In the genomic region with DNA sequence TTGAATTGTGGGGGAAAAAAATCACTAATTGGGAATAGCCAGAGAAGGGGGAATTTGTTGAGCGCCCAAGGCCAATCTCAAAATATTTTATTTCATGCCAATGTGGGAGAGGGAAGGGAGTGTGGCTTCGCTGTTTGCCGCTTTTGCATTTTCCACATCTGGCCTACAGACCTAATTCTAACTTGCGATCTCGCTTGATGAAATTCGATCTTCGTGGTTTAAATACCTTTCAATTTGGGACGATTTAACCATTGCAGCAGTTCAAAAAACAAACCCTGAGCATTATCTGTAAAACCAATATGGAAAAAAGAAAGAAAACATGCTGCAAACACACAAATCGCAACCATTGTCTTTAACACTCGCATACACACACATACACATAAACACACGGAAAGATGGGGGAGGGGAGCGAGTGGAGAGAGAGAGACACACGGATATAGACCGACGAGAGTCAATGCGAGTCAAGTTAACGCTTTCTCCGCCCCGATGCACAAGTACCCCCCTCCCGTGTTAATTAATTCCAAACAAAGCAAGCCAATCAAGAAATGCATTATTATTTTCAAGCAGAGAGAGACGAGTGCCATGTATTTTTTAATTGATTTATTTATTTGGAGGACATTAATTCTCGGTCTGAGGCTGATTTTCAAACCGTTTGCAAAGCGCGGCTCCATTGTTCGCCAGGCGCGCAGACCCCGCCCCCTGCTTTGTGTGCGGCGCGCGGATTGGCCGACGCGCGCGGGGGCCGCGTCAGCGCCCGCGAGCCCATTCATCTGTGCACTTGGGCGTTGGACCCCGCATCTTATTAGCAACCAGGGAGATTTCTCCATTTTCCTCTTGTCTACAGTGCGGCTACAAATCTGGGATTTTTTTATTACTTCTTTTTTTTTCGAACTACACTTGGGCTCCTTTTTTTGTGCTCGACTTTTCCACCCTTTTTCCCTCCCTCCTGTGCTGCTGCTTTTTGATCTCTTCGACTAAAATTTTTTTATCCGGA, we compare ENCODE assay signal across 8 cellular contexts. TPM values are rescaled to one million over a fixed set of nuclear protein-coding genes. Genes with fewer than 3 reads are reported as not detected.
DNase-seq lines count a peak whose midpoint lies in the region; ATAC-seq and TF ChIP-seq lines count a peak whose summit lies in the region.

A gene with protein sequence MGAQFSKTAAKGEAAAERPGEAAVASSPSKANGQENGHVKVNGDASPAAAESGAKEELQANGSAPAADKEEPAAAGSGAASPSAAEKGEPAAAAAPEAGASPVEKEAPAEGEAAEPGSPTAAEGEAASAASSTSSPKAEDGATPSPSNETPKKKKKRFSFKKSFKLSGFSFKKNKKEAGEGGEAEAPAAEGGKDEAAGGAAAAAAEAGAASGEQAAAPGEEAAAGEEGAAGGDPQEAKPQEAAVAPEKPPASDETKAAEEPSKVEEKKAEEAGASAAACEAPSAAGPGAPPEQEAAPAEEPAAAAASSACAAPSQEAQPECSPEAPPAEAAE (plus strand): TSS at position 775 of the 994 bp plus-strand sequence. CDS start 401 bp downstream, outside the sequence.

- H2BK15ac ChIP-seq in mesenchymal stem cell (ENCODE audit: low read depth, poor library complexity, severe bottlenecking): peak within 1 kb of the TSS; percentile 90

- WGBS in mesenchymal stem cell: under 1% methylated on average over 45 of the region's 50 CpGs

- peak within 1 kb of the TSS; percentile 79 for H4K8ac ChIP-seq in mesenchymal stem cell (ENCODE audit: low read length)

- H3K18ac ChIP-seq in mesenchymal stem cell (ENCODE audit: low read depth in 1 of 2, low read length in 2 of 2): peak within 1 kb of the TSS; percentile 90 to 99

- peak within 1 kb of the TSS in 1 of 4 donors; percentile 92 for H3K4me3 Mint-ChIP-seq in CD4-positive, CD25-positive, alpha-beta regulatory T cell

- no peaks in the 10 kb centered on the region for H3K36me3 ChIP-seq in CD4-positive, CD25-positive, alpha-beta regulatory T cell (ENCODE audit: control insufficient read depth, insufficient read depth, low read length)
- peaks cover 12 to 14% of the 10 kb centered on the region in 2 experiments for H3K36me3 ChIP-seq in mesenchymal stem cell (ENCODE audit: control insufficient read depth in 1 of 2, insufficient read depth in 2 of 2, low read depth in 1 of 2, low read length in 2 of 2)

- H3K4ac ChIP-seq in mesenchymal stem cell (ENCODE audit: low read depth in 1 of 2, low read length in 2 of 2): peak within 1 kb of the TSS; percentile 98 to 100

- H3K27me3 Mint-ChIP-seq in CD4-positive, CD25-positive, alpha-beta regulatory T cell: peaks cover 39% of the 10 kb centered on the region

- peak within 1 kb of the TSS; percentile 40 for H4K91ac ChIP-seq in mesenchymal stem cell (ENCODE audit: low read length)

- peak within 1 kb of the TSS in 2 of 3 donors; percentile 31 to 74 for H3K27ac Mint-ChIP-seq in CD4-positive, CD25-positive, alpha-beta regulatory T cell

- H3K79me1 ChIP-seq in mesenchymal stem cell (replicated peaks; ENCODE audit: low read length, poor library complexity, severe bottlenecking): no peaks in the 10 kb centered on the region

- peak in 2 of 3 donors; percentile 24 to 58 for DNase-seq in CD4-positive, CD25-positive, alpha-beta regulatory T cell
- DNase-seq in NCI-H2171 treated with DMSO at 0.1 percent for 48 hours (lab: John Stamatoyannopoulos, UW) (peak; percentile 96), epithelial cell of prostate (ENCODE audit: low read depth, low spot score) (peak; percentile 63), mesenchymal stem cell (peak; percentile 91)

- H3K4me2 ChIP-seq in mesenchymal stem cell (ENCODE audit: low read length, poor library complexity, severe bottlenecking): peak within 1 kb of the TSS; percentile 90

- no peak within 1 kb of the TSS for H2AFZ ChIP-seq in mesenchymal stem cell (ENCODE audit: low read depth, low read length)

- H3K9ac ChIP-seq in mesenchymal stem cell (ENCODE audit: low read length): peak within 1 kb of the TSS; percentile 100

- TF ChIP-seq CTCF in WI38 (IDR thresholded peaks at IDR 0.05; ENCODE audit: low read depth, low read length): no peak

- no peak for ATAC-seq in CD4-positive, CD25-positive, alpha-beta regulatory T cell (ENCODE audit: low read depth in 2 of 2)
- ATAC-seq in GM19025 (IDR thresholded peaks at IDR 0.05; ENCODE audit: low read depth, unreplicated experiment) (peak; percentile 25), HG03097 (IDR thresholded peaks at IDR 0.05; ENCODE audit: low FRiP score, unreplicated experiment) (peak; percentile 34)

- H3K23ac ChIP-seq in mesenchymal stem cell (ENCODE audit: low read length in 2 of 2): peak within 1 kb of the TSS in 1 of 2 experiments; percentile 66

- no peak within 1 kb of the TSS for H3K27ac ChIP-seq in CD4-positive, CD25-positive, alpha-beta regulatory T cell (ENCODE audit: insufficient read depth, low read length, poor library complexity, severe bottlenecking)
- H3K27ac ChIP-seq in epithelial cell of prostate: peak within 1 kb of the TSS; percentile 97
- H3K27ac ChIP-seq in mesenchymal stem cell (ENCODE audit: low read length, poor library complexity, severe bottlenecking): peak within 1 kb of the TSS; percentile 100
- H3K27ac ChIP-seq in temporal lobe (ENCODE audit: low read depth, low read length): peak within 1 kb of the TSS; percentile 90

- peaks cover 0 to 12% (median 1%) of the 10 kb centered on the region in 7 donors for H3K9me3 Mint-ChIP-seq in CD4-positive, CD25-positive, alpha-beta regulatory T cell

- no peaks in the 10 kb centered on the region for H3K36me3 Mint-ChIP-seq in CD4-positive, CD25-positive, alpha-beta regulatory T cell

- H3K4me1 Mint-ChIP-seq in CD4-positive, CD25-positive, alpha-beta regulatory T cell: peaks cover 5 to 11% (median 9%) of the 10 kb centered on the region in 4 donors

- peak within 1 kb of the TSS; percentile 82 for H2AK5ac ChIP-seq in mesenchymal stem cell (ENCODE audit: low read length, severe bottlenecking)

- H3K27me3 ChIP-seq in CD4-positive, CD25-positive, alpha-beta regulatory T cell (ENCODE audit: control insufficient read depth, insufficient read depth, low read length): peaks cover 47% of the 10 kb centered on the region
- H3K27me3 ChIP-seq in mesenchymal stem cell (ENCODE audit: control insufficient read depth in 1 of 2, insufficient read depth in 1 of 2, low read length in 2 of 2): no peaks in the 10 kb centered on the region

- H3K9me3 ChIP-seq in CD4-positive, CD25-positive, alpha-beta regulatory T cell (ENCODE audit: control insufficient read depth in 2 of 2, low read length in 2 of 2): peaks cover 6 to 23% of the 10 kb centered on the region in 2 experiments
- no peaks in the 10 kb centered on the region for H3K9me3 ChIP-seq in mesenchymal stem cell (ENCODE audit: control insufficient read depth, low read length)

- peak within 1 kb of the TSS in 1 of 2 experiments; percentile 99 for H3K14ac ChIP-seq in mesenchymal stem cell (ENCODE audit: low read length in 2 of 2)

- H2BK12ac ChIP-seq in mesenchymal stem cell (ENCODE audit: low read length in 2 of 2): peak within 1 kb of the TSS; percentile 46 to 72

- peak within 1 kb of the TSS; percentile 68 for H3K4me3 ChIP-seq in CD4-positive, CD25-positive, alpha-beta regulatory T cell (ENCODE audit: low read depth, low read length)
- H3K4me3 ChIP-seq in WI38 (ENCODE audit: low read depth, low read length) (peak within 1 kb of the TSS; percentile 89), mesenchymal stem cell (ENCODE audit: insufficient read depth in 1 of 2, low read depth in 1 of 2, low read length in 2 of 2) (peak within 1 kb of the TSS; percentile 88 to 94)

- peaks cover 47% of the 10 kb centered on the region for H3K4me1 ChIP-seq in CD4-positive, CD25-positive, alpha-beta regulatory T cell (ENCODE audit: control insufficient read depth, insufficient read depth, low read length, poor library complexity, severe bottlenecking)
- H3K4me1 ChIP-seq in mesenchymal stem cell (ENCODE audit: control insufficient read depth, insufficient read depth, low read depth, low read length): peaks cover 7% of the 10 kb centered on the region

- peak within 1 kb of the TSS; percentile 98 for H2BK5ac ChIP-seq in mesenchymal stem cell (ENCODE audit: low read depth, low read length, poor library complexity, severe bottlenecking)

- peak within 1 kb of the TSS; percentile 98 for H2BK120ac ChIP-seq in mesenchymal stem cell (ENCODE audit: low read depth, low read length)

RNA-seq across cellular contexts. Expression of the gene that starts here (rescaled TPM):
- total RNA-seq in CD4-positive, CD25-positive, alpha-beta regulatory T cell: not detected
- polyA plus RNA-seq in CD4-positive, CD25-positive, alpha-beta regulatory T cell: under 1 TPM in 2 of 4 donors, not detected in 2; 0.03 to 0.07 TPM
- polyA plus RNA-seq in mesenchymal stem cell (2013, experiment 1 of 2): 133 TPM
- polyA plus RNA-seq in mesenchymal stem cell (2013, experiment 2 of 2): 131 TPM
- total RNA-seq in temporal lobe: 269 TPM

Comparison
In these comparisons a context has a peak if more than half of its experiments do, and no peak if none do; other contexts are left out.
1. RNA of the gene that starts here (total RNA-seq): 269 TPM in temporal lobe (single experiment); not detected in CD4-positive, CD25-positive, alpha-beta regulatory T cell (single experiment); every median in the first group is over 100 times any median in the second.
2. Peak in DNase-seq and H3K4me3 ChIP-seq in CD4-positive, CD25-positive, alpha-beta regulatory T cell; RNA of the gene not detected or under 1 TPM.
3. ATAC-seq: peak in GM19025 (single experiment) and HG03097 (single experiment); none in CD4-positive, CD25-positive, alpha-beta regulatory T cell (0 of 2).
4. DNase-seq: peak in every context shown above with its lines; median percentile 96 in NCI-H2171 treated with DMSO at 0.1 percent for 48 hours; 91 in mesenchymal stem cell; 63 in epithelial cell of prostate; 41 in CD4-positive, CD25-positive, alpha-beta regulatory T cell.
5. Peak in every context shown above with its lines, with median percentiles within 50 percentile points of each other: H3K4me3 ChIP-seq.